8 cellular contexts compared by ENCODE assay signal in genomic region chr19:40305403-40305802, GRCh38.
DNase-seq lines count a peak whose midpoint lies in the region; ATAC-seq and TF ChIP-seq lines count a peak whose summit lies in the region.

No MANE protein-coding gene starts in this region.

- ATAC-seq in HG02840 (IDR thresholded peaks at IDR 0.05; ENCODE audit: low FRiP score, unreplicated experiment): no peak
- ATAC-seq in GM18861 (IDR thresholded peaks at IDR 0.05; ENCODE audit: unreplicated experiment): no peak

- no peak overlapping the region for H3K4me3 ChIP-seq in GM12865 (ENCODE audit: low read depth, low read length)

- TF ChIP-seq CTCF in GM12865 (IDR thresholded peaks at IDR 0.05; ENCODE audit: insufficient read depth, low read depth, low read length, missing control alignments): peak; percentile 68

- DNase-seq in GM12865 (ENCODE audit: low read depth) (peak; percentile 93), NCI-H1930 (lab: John Stamatoyannopoulos, UW) (peak; percentile 57 to 81), T-helper 22 cell (ENCODE audit: low read depth) (peak; percentile 33), anterior cingulate cortex (lab: John Stamatoyannopoulos, UW) (peak in 48 of 58 donors; percentile 2 to 86 (median 52)), hippocampal formation (lab: John Stamatoyannopoulos, UW) (peak; percentile 55 to 79), smooth muscle cell of the brain vasculature (ENCODE audit: low read depth, low spot score) (peak; percentile 88)

Comparison
In these comparisons a context has a peak if more than half of its experiments do, and no peak if none do; other contexts are left out.
1. DNase-seq: peak in every context shown above with its lines; median percentile 93 in GM12865; 88 in smooth muscle cell of the brain vasculature; 69 in NCI-H1930; 67 in hippocampal formation; 52 in anterior cingulate cortex; 33 in T-helper 22 cell.